Comparison of ENCODE assay signal across 12 cellular contexts in genomic region chr17:38908676-38909181, GRCh38. TPM values are rescaled to one million over a fixed set of nuclear protein-coding genes. Genes with fewer than 3 reads are reported as not detected.
DNase-seq lines count a peak whose midpoint lies in the region; ATAC-seq and TF ChIP-seq lines count a peak whose summit lies in the region.
"Had no signal": no experiment of that assay in that cellular context is flagged by ENCODE, and none has a peak within 500 bp of the region (broad histone marks: within the 10 kb centered on the region; RNA-seq: fewer than 3 reads in every experiment).

No MANE protein-coding gene starts in this region.

- POLR2A ChIA-PET in activated CD4-positive, alpha-beta T cell treated with anti-CD3 and anti-CD28 coated beads for 36 hours (lab: Charles Lee): no interaction called here

- H3K36me3 ChIP-seq in endodermal cell (ENCODE audit: control insufficient read depth, insufficient read depth, low read length): peaks cover 74% of the 10 kb centered on the region
- peaks cover 0 to 56% (median 20%) of the 10 kb centered on the region in 4 donors for H3K36me3 ChIP-seq in upper lobe of left lung

- H3K9ac ChIP-seq in endodermal cell (ENCODE audit: extremely low read depth, low read length, poor library complexity, severe bottlenecking): no peak overlapping the region

- H3K9me3 ChIP-seq in endodermal cell (ENCODE audit: control insufficient read depth, low read length): no peaks in the 10 kb centered on the region
- H3K9me3 ChIP-seq in upper lobe of left lung: no peaks in the 10 kb centered on the region

- TF ChIP-seq EP300 in upper lobe of left lung (IDR thresholded peaks at IDR 0.05): peak in 1 of 4 donors; percentile 53

- no peaks in the 10 kb centered on the region for H3K4me1 ChIP-seq in endodermal cell (ENCODE audit: control insufficient read depth, insufficient read depth, low read length)
- peaks cover 48 to 76% (median 62%) of the 10 kb centered on the region in 4 donors for H3K4me1 ChIP-seq in upper lobe of left lung

- WGBS in endodermal cell (ENCODE audit: insufficient coverage in 1 of 2, insufficient read length in 1 of 2), 2 experiments: 76 to 87% methylated on average over 4 to 8 of the region's 8 CpGs
- WGBS in upper lobe of left lung, 2 donors: 21 to 40% methylated on average over 6 to 8 of the region's 8 CpGs

- H3K4me3 Mint-ChIP-seq in activated T-cell treated with anti-CD3 and anti-CD28 coated beads, Interleukin-2, amount 50 U/mL, for 24 hours: no peak overlapping the region
- H3K4me3 Mint-ChIP-seq in endodermal cell: no peak overlapping the region
- H3K4me3 Mint-ChIP-seq in naive B cell: peak overlapping the region in 1 of 8 donors; percentile 2
- no peak overlapping the region for H3K4me3 Mint-ChIP-seq in activated T-helper 2 cell treated with anti-CD3 and anti-CD28 coated beads, Interferon-gamma antibody, Interleukin-2, Interleukin-4, amounts not matched to agents 10 μg/mL and 5 μg/mL and 100 μg/mL, durations not matched to agents 14 hours and 24 hours and 36 hours (ENCODE audit: low read depth)
- no peak overlapping the region for H3K4me3 Mint-ChIP-seq in activated CD4-positive, alpha-beta T cell treated with anti-CD3 and anti-CD28 coated beads for 36 hours
- H3K4me3 Mint-ChIP-seq: T-cell had no signal

- peaks cover 76% of the 10 kb centered on the region for H3K36me3 Mint-ChIP-seq in activated T-cell treated with anti-CD3 and anti-CD28 coated beads, Interleukin-2, amount 50 U/mL, for 24 hours (ENCODE audit: low read depth)
- peaks cover 51% of the 10 kb centered on the region for H3K36me3 Mint-ChIP-seq in endodermal cell (ENCODE audit: low read depth)
- no peaks in the 10 kb centered on the region for H3K36me3 Mint-ChIP-seq in naive B cell
- peaks cover 34% of the 10 kb centered on the region for H3K36me3 Mint-ChIP-seq in activated T-helper 2 cell treated with anti-CD3 and anti-CD28 coated beads, Interferon-gamma antibody, Interleukin-2, Interleukin-4, amounts not matched to agents 10 μg/mL and 5 μg/mL and 100 μg/mL, durations not matched to agents 14 hours and 24 hours and 36 hours (ENCODE audit: low read depth)
- peaks cover 20% of the 10 kb centered on the region for H3K36me3 Mint-ChIP-seq in activated CD4-positive, alpha-beta T cell treated with anti-CD3 and anti-CD28 coated beads for 36 hours (ENCODE audit: low read depth)

- H3K27me3 Mint-ChIP-seq in activated T-cell treated with anti-CD3 and anti-CD28 coated beads, Interleukin-2, amount 50 U/mL, for 24 hours: no peaks in the 10 kb centered on the region
- H3K27me3 Mint-ChIP-seq in endodermal cell (ENCODE audit: insufficient read depth) (no peaks in the 10 kb centered on the region), naive B cell (no peaks in the 10 kb centered on the region)
- no peaks in the 10 kb centered on the region for H3K27me3 Mint-ChIP-seq in activated T-helper 2 cell treated with anti-CD3 and anti-CD28 coated beads, Interferon-gamma antibody, Interleukin-2, Interleukin-4, amounts not matched to agents 10 μg/mL and 5 μg/mL and 100 μg/mL, durations not matched to agents 14 hours and 24 hours and 36 hours (ENCODE audit: low read depth)
- no peaks in the 10 kb centered on the region for H3K27me3 Mint-ChIP-seq in activated CD4-positive, alpha-beta T cell treated with anti-CD3 and anti-CD28 coated beads for 36 hours
- H3K27me3 Mint-ChIP-seq: T-cell had no signal

- CTCF ChIA-PET in activated CD4-positive, alpha-beta T cell treated with anti-CD3 and anti-CD28 coated beads for 36 hours (lab: Charles Lee): interaction anchor here (1.1 kb wide), 1 partner anchor 16 kb away, joined by 3 read pairs; the partner anchor contains the start of gene LASP1NB

- intact Hi-C loops in activated T-helper 2 cell treated with anti-CD3 and anti-CD28 coated beads, Interferon-gamma antibody, Interleukin-2, Interleukin-4, amounts not matched to agents 10 μg/mL and 5 μg/mL and 100 μg/mL, durations not matched to agents 14 hours and 24 hours and 36 hours (cut with micrococcal nuclease): no loop called here
- intact Hi-C loops in activated CD4-positive, alpha-beta T cell treated with anti-CD3 and anti-CD28 coated beads for 36 hours (cut with DNase I, micrococcal nuclease): no loop called here

- no peak for TF ChIP-seq POLR2A in upper lobe of left lung (IDR thresholded peaks at IDR 0.05)

- ATAC-seq in naive B cell (ENCODE audit: low read depth in 2 of 2) (peak; percentile 34 to 37), upper lobe of left lung (ENCODE audit: low FRiP score in 2 of 2) (no peak), HG02852 (IDR thresholded peaks at IDR 0.05; ENCODE audit: unreplicated experiment) (no peak)
- no peak for ATAC-seq in activated CD4-positive, alpha-beta T cell treated with anti-CD3 and anti-CD28 coated beads for 36 hours
- ATAC-seq: T-cell had no signal

- peaks cover 47% of the 10 kb centered on the region for H3K4me1 Mint-ChIP-seq in activated T-cell treated with anti-CD3 and anti-CD28 coated beads, Interleukin-2, amount 50 U/mL, for 24 hours (ENCODE audit: low read depth)
- no peaks in the 10 kb centered on the region for H3K4me1 Mint-ChIP-seq in endodermal cell
- peaks cover 22 to 33% (median 30%) of the 10 kb centered on the region in 3 donors for H3K4me1 Mint-ChIP-seq in naive B cell
- H3K4me1 Mint-ChIP-seq in activated T-helper 2 cell treated with anti-CD3 and anti-CD28 coated beads, Interferon-gamma antibody, Interleukin-2, Interleukin-4, amounts not matched to agents 10 μg/mL and 5 μg/mL and 100 μg/mL, durations not matched to agents 14 hours and 24 hours and 36 hours (ENCODE audit: low read depth): no peaks in the 10 kb centered on the region
- peaks cover 19% of the 10 kb centered on the region for H3K4me1 Mint-ChIP-seq in activated CD4-positive, alpha-beta T cell treated with anti-CD3 and anti-CD28 coated beads for 36 hours

- no peak for DNase-seq in activated T-cell treated with anti-CD3 and anti-CD28 coated beads, Interleukin-2, amount 50 U/mL, for 24 hours
- DNase-seq in activated T-cell treated with anti-CD3 and anti-CD28 coated beads, Interleukin-2, amount 50 U/mL, for 48 hours: no peak
- DNase-seq in endodermal cell: peak; percentile 55
- no peak for DNase-seq in naive B cell
- no peak for DNase-seq in upper lobe of left lung
- DNase-seq in activated T-helper 2 cell treated with anti-CD3 and anti-CD28 coated beads, Interferon-gamma antibody, Interleukin-2, Interleukin-4, amounts not matched to agents 10 μg/mL and 5 μg/mL and 100 μg/mL, durations not matched to agents 14 hours and 24 hours and 36 hours (ENCODE audit: low spot score): no peak
- no peak for DNase-seq in activated CD4-positive, alpha-beta T cell treated with anti-CD3 and anti-CD28 coated beads for 36 hours
- DNase-seq: KBM-7, NCI-H69, T-cell had no signal

- TF ChIP-seq CTCF in endodermal cell (conservative IDR thresholded peaks at IDR 0.05) (no peak), upper lobe of left lung (IDR thresholded peaks at IDR 0.05) (no peak)

- H3K27ac ChIP-seq in endodermal cell (ENCODE audit: low read depth, low read length): no peak overlapping the region
- H3K27ac ChIP-seq in upper lobe of left lung: peak overlapping the region; percentile 31 to 79 (median 66)

- H3K27ac Mint-ChIP-seq in activated T-cell treated with anti-CD3 and anti-CD28 coated beads, Interleukin-2, amount 50 U/mL, for 24 hours: peak overlapping the region; percentile 75
- H3K27ac Mint-ChIP-seq in endodermal cell (peak overlapping the region; percentile 21), naive B cell (peak overlapping the region in 2 of 6 donors; percentile 16 to 42)
- no peak overlapping the region for H3K27ac Mint-ChIP-seq in activated T-helper 2 cell treated with anti-CD3 and anti-CD28 coated beads, Interferon-gamma antibody, Interleukin-2, Interleukin-4, amounts not matched to agents 10 μg/mL and 5 μg/mL and 100 μg/mL, durations not matched to agents 14 hours and 24 hours and 36 hours
- H3K27ac Mint-ChIP-seq in activated CD4-positive, alpha-beta T cell treated with anti-CD3 and anti-CD28 coated beads for 36 hours: no peak overlapping the region

- no peaks in the 10 kb centered on the region for H3K9me3 Mint-ChIP-seq in activated T-cell treated with anti-CD3 and anti-CD28 coated beads, Interleukin-2, amount 50 U/mL, for 24 hours
- no peaks in the 10 kb centered on the region for H3K9me3 Mint-ChIP-seq in endodermal cell
- H3K9me3 Mint-ChIP-seq in naive B cell: no peaks in the 10 kb centered on the region
- no peaks in the 10 kb centered on the region for H3K9me3 Mint-ChIP-seq in activated T-helper 2 cell treated with anti-CD3 and anti-CD28 coated beads, Interferon-gamma antibody, Interleukin-2, Interleukin-4, amounts not matched to agents 10 μg/mL and 5 μg/mL and 100 μg/mL, durations not matched to agents 14 hours and 24 hours and 36 hours
- no peaks in the 10 kb centered on the region for H3K9me3 Mint-ChIP-seq in activated CD4-positive, alpha-beta T cell treated with anti-CD3 and anti-CD28 coated beads for 36 hours (ENCODE audit: low read depth)
- H3K9me3 Mint-ChIP-seq: T-cell had no signal

- H3K27me3 ChIP-seq in endodermal cell (ENCODE audit: control insufficient read depth, insufficient read depth, low read length, poor library complexity, severe bottlenecking): no peaks in the 10 kb centered on the region
- H3K27me3 ChIP-seq in upper lobe of left lung: no peaks in the 10 kb centered on the region

- H3K4me3 ChIP-seq in endodermal cell (ENCODE audit: low read length) (no peak overlapping the region), upper lobe of left lung (no peak overlapping the region)

RNA-seq across cellular contexts. Expression of gene LASP1, which starts 38.9 kb away (rescaled TPM):
- total RNA-seq in endodermal cell: 100 to 1,000 TPM; 168 to 177 TPM
- 102 TPM for polyA plus RNA-seq in endodermal cell (2013, experiment 1 of 2)
- 102 TPM for polyA plus RNA-seq in endodermal cell (2013, experiment 2 of 2)
- polyA plus RNA-seq in naive B cell (ENCODE audit: low read depth in 6 of 6): 10 to 100 TPM; 28.4 to 47.4 (median 41.8) TPM
- total RNA-seq in upper lobe of left lung: 100 to 1,000 TPM in 5 of 6 donors, 10 to 100 TPM in 1; 97.9 to 168 (median 149) TPM
- total RNA-seq in activated T-helper 2 cell treated with anti-CD3 and anti-CD28 coated beads, Interferon-gamma antibody, Interleukin-2, Interleukin-4, amounts not matched to agents 10 μg/mL and 5 μg/mL and 100 μg/mL, durations not matched to agents 14 hours and 24 hours and 36 hours: 151 and 156 TPM in 2 replicates
- 100 to 1,000 TPM; 119 to 144 TPM for total RNA-seq in activated CD4-positive, alpha-beta T cell treated with anti-CD3 and anti-CD28 coated beads for 36 hours

RNA-seq across cellular contexts. Expression of gene RPL23, which starts 55.2 kb away (rescaled TPM):
- 1,000 to 10,000 TPM; 1,194 to 1,262 TPM for total RNA-seq in endodermal cell
- 2,291 TPM for polyA plus RNA-seq in endodermal cell (2013, experiment 1 of 2)
- 2,039 TPM for polyA plus RNA-seq in endodermal cell (2013, experiment 2 of 2)
- 1,000 to 10,000 TPM in 5 of 6 donors, 100 to 1,000 TPM in 1; 798 to 1,720 (median 1,485) TPM for polyA plus RNA-seq in naive B cell (ENCODE audit: low read depth in 6 of 6)
- 1,000 to 10,000 TPM in 4 of 6 donors, 100 to 1,000 TPM in 2; 542 to 1,288 (median 1,062) TPM for total RNA-seq in upper lobe of left lung
- total RNA-seq in activated T-helper 2 cell treated with anti-CD3 and anti-CD28 coated beads, Interferon-gamma antibody, Interleukin-2, Interleukin-4, amounts not matched to agents 10 μg/mL and 5 μg/mL and 100 μg/mL, durations not matched to agents 14 hours and 24 hours and 36 hours: 1,775 and 1,796 TPM in 2 replicates
- total RNA-seq in activated CD4-positive, alpha-beta T cell treated with anti-CD3 and anti-CD28 coated beads for 36 hours: 1,000 to 10,000 TPM; 1,886 to 1,896 TPM

RNA-seq across cellular contexts. Expression of gene FBXO47, which starts 58.5 kb away (rescaled TPM):
- not detected for total RNA-seq in endodermal cell
- polyA plus RNA-seq in endodermal cell (2013, experiment 1 of 2): not detected
- not detected for polyA plus RNA-seq in endodermal cell (2013, experiment 2 of 2)
- polyA plus RNA-seq in naive B cell (ENCODE audit: low read depth in 6 of 6): not detected
- not detected for total RNA-seq in upper lobe of left lung
- total RNA-seq in activated T-helper 2 cell treated with anti-CD3 and anti-CD28 coated beads, Interferon-gamma antibody, Interleukin-2, Interleukin-4, amounts not matched to agents 10 μg/mL and 5 μg/mL and 100 μg/mL, durations not matched to agents 14 hours and 24 hours and 36 hours: not detected in 2 replicates
- under 1 TPM; 0.11 to 0.16 TPM for total RNA-seq in activated CD4-positive, alpha-beta T cell treated with anti-CD3 and anti-CD28 coated beads for 36 hours
- total RNA-seq: A673, T-cell had no signal

Comparison
In these comparisons a context has a peak if more than half of its experiments do, and no peak if none do; other contexts are left out.
1. H3K27ac Mint-ChIP-seq: peak in activated T-cell treated with anti-CD3 and anti-CD28 coated beads, Interleukin-2, amount 50 U/mL, for 24 hours (single experiment) and endodermal cell (single experiment); none in activated T-helper 2 cell treated with anti-CD3 and anti-CD28 coated beads, Interferon-gamma antibody, Interleukin-2, Interleukin-4, amounts not matched to agents 10 μg/mL and 5 μg/mL and 100 μg/mL, durations not matched to agents 14 hours and 24 hours and 36 hours (single experiment) and activated CD4-positive, alpha-beta T cell treated with anti-CD3 and anti-CD28 coated beads for 36 hours (single experiment).
2. ATAC-seq: peak in naive B cell (2 of 2); none in upper lobe of left lung (0 of 2), HG02852 (single experiment) and activated CD4-positive, alpha-beta T cell treated with anti-CD3 and anti-CD28 coated beads for 36 hours (single experiment).